8 cellular contexts compared by ENCODE assay signal in the genomic region with DNA sequence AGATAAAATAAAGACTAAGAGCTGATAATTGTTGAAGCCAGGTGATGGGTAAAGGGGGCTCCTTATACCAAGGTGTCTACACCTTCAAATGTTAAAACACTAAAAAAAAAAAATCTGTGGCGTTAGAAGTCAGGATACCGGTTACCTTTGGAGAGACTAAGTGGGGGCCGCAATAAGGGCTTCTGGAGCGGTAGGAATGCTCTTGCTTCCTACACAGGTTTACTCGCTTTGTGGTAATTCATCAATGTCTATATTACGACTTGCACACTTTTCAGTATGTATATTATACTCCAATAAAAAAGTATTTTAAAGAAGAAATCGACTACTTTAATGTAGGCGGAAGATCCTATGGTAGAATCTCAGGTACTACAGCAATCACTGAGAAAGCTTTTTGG. TPM values are rescaled to one million over a fixed set of nuclear protein-coding genes. Genes with fewer than 3 reads are reported as not detected.
A peak's percentile ranks its signal among the peaks of the same experiment; 100 is the strongest.
DNase-seq lines count a peak whose midpoint lies in the region; ATAC-seq and TF ChIP-seq lines count a peak whose summit lies in the region.

No MANE protein-coding gene starts in this region.

- H2BK15ac ChIP-seq in mesendoderm (replicated peaks; ENCODE audit: low read depth) = no peak overlapping the region

- peak overlapping the region; percentile 68 for H2BK120ac ChIP-seq in mesendoderm (ENCODE audit: low read depth, low read length)

- H3K4me3 Mint-ChIP-seq in brain = peak overlapping the region; percentile 85 to 91 (median 90)

- H3K4me1 Mint-ChIP-seq in brain = peaks cover 40% of the 10 kb centered on the region

- intact Hi-C loops in left ventricle myocardium inferior (cut with micrococcal nuclease) = loop anchor here (10.0 kb wide), 2 partner anchors 173 to 523 kb away; no protein-coding TSS in a partner anchor
- intact Hi-C loops in cardiac septum (cut with DNase I) = loop anchor here (5.0 kb wide), 1 partner anchor 380 kb away; no protein-coding TSS in a partner anchor

- peaks cover 42% of the 10 kb centered on the region for H3K36me3 Mint-ChIP-seq in brain

- H3K56ac ChIP-seq in mesendoderm (ENCODE audit: low read length) = peak overlapping the region; percentile 92

- no CpG with 5 or more reads among the region's 8 CpGs for WGBS in mesendoderm (ENCODE audit: extremely low coverage, insufficient coverage, low lambda C conversion rate)

- no peaks in the 10 kb centered on the region for H3K9me3 ChIP-seq in left ventricle myocardium inferior (replicated peaks)

- H4K5ac ChIP-seq in mesendoderm (ENCODE audit: low read length) = no peak overlapping the region

- DNase-seq in left ventricle myocardium inferior = no peak
- no peak for DNase-seq in cardiac septum (ENCODE audit: low spot score)
- no peak for DNase-seq in mesendoderm
- DNase-seq in NCI-H82 (lab: John Stamatoyannopoulos, UW) = no peak

- peak overlapping the region; percentile 33 for H3K4me2 ChIP-seq in mesendoderm (ENCODE audit: low read length)

- TF ChIP-seq CTCF in left ventricle myocardium inferior (IDR thresholded peaks at IDR 0.05; ENCODE audit: borderline replicate concordance) (no peak), brain (conservative IDR thresholded peaks at IDR 0.05) (no peak)

- peak overlapping the region; percentile 22 for H3K4ac ChIP-seq in mesendoderm (ENCODE audit: low read depth, low read length)

- H3K18ac ChIP-seq in mesendoderm (ENCODE audit: low read length) = peak overlapping the region; percentile 64

- peak overlapping the region; percentile 97 for H3K27ac ChIP-seq in left ventricle myocardium inferior (replicated peaks)
- peak overlapping the region; percentile 95 for H3K27ac ChIP-seq in mesendoderm (ENCODE audit: low read depth, low read length)

- peaks cover 33% of the 10 kb centered on the region for H3K4me1 ChIP-seq in left ventricle myocardium inferior
- H3K4me1 ChIP-seq in mesendoderm (ENCODE audit: control insufficient read depth, low read depth, low read length) = peaks cover 2% of the 10 kb centered on the region

- H3K27me3 Mint-ChIP-seq in brain = no peaks in the 10 kb centered on the region

- H3K36me3 ChIP-seq in left ventricle myocardium inferior = peaks cover 30% of the 10 kb centered on the region
- no peaks in the 10 kb centered on the region for H3K36me3 ChIP-seq in mesendoderm (ENCODE audit: control insufficient read depth, insufficient read depth, low read length)

- H2BK5ac ChIP-seq in mesendoderm (ENCODE audit: low read length) = peak overlapping the region; percentile 41

- H3K9ac ChIP-seq in mesendoderm (ENCODE audit: low read length) = peak overlapping the region; percentile 89

- no peak overlapping the region for H3K23ac ChIP-seq in mesendoderm (ENCODE audit: low read length)

- H3K27me3 ChIP-seq in left ventricle myocardium inferior (ENCODE audit: low read depth) (no peaks in the 10 kb centered on the region), mesendoderm (ENCODE audit: insufficient read depth, low read length, poor library complexity) (no peaks in the 10 kb centered on the region)

- peak overlapping the region; percentile 93 to 97 (median 96) for H3K27ac Mint-ChIP-seq in brain

- ATAC-seq in HG03025 (IDR thresholded peaks at IDR 0.05; ENCODE audit: low FRiP score, unreplicated experiment) = no peak
- ATAC-seq in GM21717 (IDR thresholded peaks at IDR 0.05; ENCODE audit: unreplicated experiment) = no peak
- no peak for ATAC-seq in HG03139 (IDR thresholded peaks at IDR 0.05; ENCODE audit: unreplicated experiment)

- H3K79me1 ChIP-seq in mesendoderm (ENCODE audit: low read length) = peaks cover 2% of the 10 kb centered on the region

- H3K79me2 ChIP-seq in mesendoderm (ENCODE audit: control insufficient read depth, insufficient read depth, low read length) = peaks cover 9% of the 10 kb centered on the region

- no peak overlapping the region for H2AK5ac ChIP-seq in mesendoderm (ENCODE audit: low read length)

- H4K8ac ChIP-seq in mesendoderm (ENCODE audit: low read depth, low read length) = no peak overlapping the region

- H3K9me3 Mint-ChIP-seq in brain = peaks cover 0 to 5% (median 2%) of the 10 kb centered on the region in 5 experiments

- H3K4me3 ChIP-seq in left ventricle myocardium inferior (peak overlapping the region; percentile 82), mesendoderm (ENCODE audit: low read length) (peak overlapping the region; percentile 50)

RNA-seq across cellular contexts. Expression of gene MRPS27, which starts 12.5 kb away (rescaled TPM):
- total RNA-seq in left ventricle myocardium inferior (72.0 TPM), cardiac septum (60.4 TPM)
- 33.5 TPM for polyA plus RNA-seq in brain (ENCODE audit: insufficient read depth, low read depth, low replicate concordance)
- 60.4 TPM for polyA plus RNA-seq in mesendoderm (2013, experiment 1 of 2)
- polyA plus RNA-seq in mesendoderm (2013, experiment 2 of 2) = 60.5 TPM

RNA-seq across cellular contexts. Expression of gene PTCD2, which starts 12.6 kb away (rescaled TPM):
- total RNA-seq in left ventricle myocardium inferior (18.2 TPM), cardiac septum (17.3 TPM)
- 2.1 TPM for polyA plus RNA-seq in brain (ENCODE audit: insufficient read depth, low read depth, low replicate concordance)
- polyA plus RNA-seq in mesendoderm (2013, experiment 1 of 2) = 6.1 TPM
- polyA plus RNA-seq in mesendoderm (2013, experiment 2 of 2) = 6.7 TPM
